12 cellular contexts compared by ENCODE assay signal in genomic region chr19:10764340-10764894, GRCh38. TPM values are rescaled to one million over a fixed set of nuclear protein-coding genes. Genes with fewer than 3 reads are reported as not detected.
DNase-seq lines count a peak whose midpoint lies in the region; ATAC-seq and TF ChIP-seq lines count a peak whose summit lies in the region.
"Had no signal": no experiment of that assay in that cellular context is flagged by ENCODE, and none has a peak within 500 bp of the region (broad histone marks: within the 10 kb centered on the region; RNA-seq: fewer than 3 reads in every experiment).

No MANE protein-coding gene starts in this region.

- H3K36me3 ChIP-seq in CD8-positive, alpha-beta T cell (ENCODE audit: insufficient read depth, low read length) = peaks cover 13% of the 10 kb centered on the region

- in situ Hi-C loops in G401 (cut with HindIII; ENCODE audit: low sequenced_read_pairs) = no loop called here

- CTCF ChIA-PET in CD8-positive, alpha-beta T cell (lab: Charles Lee) = no interaction called here

- H3K4me3 Mint-ChIP-seq in CD8-positive, alpha-beta T cell = no peak overlapping the region
- H3K4me3 Mint-ChIP-seq in IgD-negative memory B cell (peak overlapping the region in 3 of 4 donors; percentile 26 to 84 (median 65)), endothelial cell (ENCODE audit: unreplicated experiment) (no peak overlapping the region), nephron progenitor cell (no peak overlapping the region)
- H3K4me3 Mint-ChIP-seq: activated naive CD8-positive, alpha-beta T cell had no signal

- H3K27ac ChIP-seq in CD8-positive, alpha-beta T cell (ENCODE audit: low read depth, low read length) = no peak overlapping the region

- no peaks in the 10 kb centered on the region for H3K27me3 Mint-ChIP-seq in CD8-positive, alpha-beta T cell (ENCODE audit: low read depth)
- H3K27me3 Mint-ChIP-seq in IgD-negative memory B cell (peaks cover 1% of the 10 kb centered on the region), endothelial cell (ENCODE audit: unreplicated experiment) (peaks cover 9% of the 10 kb centered on the region), nephron progenitor cell (ENCODE audit: low read depth, poor library complexity) (no peaks in the 10 kb centered on the region)
- H3K27me3 Mint-ChIP-seq: activated naive CD8-positive, alpha-beta T cell had no signal

- TF ChIP-seq CTCF in CD8-positive, alpha-beta T cell (IDR thresholded peaks at IDR 0.05) = no peak
- TF ChIP-seq CTCF in endothelial cell (IDR thresholded peaks at IDR 0.05; ENCODE audit: unreplicated experiment) (no peak), nephron progenitor cell (IDR thresholded peaks at IDR 0.05) (no peak)

- H3K9me3 Mint-ChIP-seq in CD8-positive, alpha-beta T cell = no peaks in the 10 kb centered on the region
- H3K9me3 Mint-ChIP-seq in IgD-negative memory B cell = no peaks in the 10 kb centered on the region
- no peaks in the 10 kb centered on the region for H3K9me3 Mint-ChIP-seq in endothelial cell (ENCODE audit: unreplicated experiment)
- H3K9me3 Mint-ChIP-seq in nephron progenitor cell = no peaks in the 10 kb centered on the region

- no peaks in the 10 kb centered on the region for H3K9me3 ChIP-seq in CD8-positive, alpha-beta T cell (ENCODE audit: low read length)

- peak overlapping the region; percentile 92 for H3K27ac Mint-ChIP-seq in CD8-positive, alpha-beta T cell
- H3K27ac Mint-ChIP-seq in IgD-negative memory B cell = peak overlapping the region; percentile 23 to 68 (median 59)
- H3K27ac Mint-ChIP-seq in endothelial cell (ENCODE audit: unreplicated experiment) = peak overlapping the region; percentile 31
- H3K27ac Mint-ChIP-seq in nephron progenitor cell = peak overlapping the region; percentile 88

- intact Hi-C loops in CD8-positive, alpha-beta T cell (cut with DNase I, micrococcal nuclease) = no loop called here

- H3K36me3 Mint-ChIP-seq in CD8-positive, alpha-beta T cell = peaks cover 39% of the 10 kb centered on the region
- H3K36me3 Mint-ChIP-seq in IgD-negative memory B cell (no peaks in the 10 kb centered on the region), endothelial cell (ENCODE audit: low read depth, unreplicated experiment) (peaks cover 18% of the 10 kb centered on the region), nephron progenitor cell (ENCODE audit: low read depth) (peaks cover 11% of the 10 kb centered on the region)
- H3K36me3 Mint-ChIP-seq: activated naive CD8-positive, alpha-beta T cell had no signal

- POLR2A ChIA-PET in CD8-positive, alpha-beta T cell (lab: Charles Lee) = no interaction called here

- H3K4me1 ChIP-seq in CD8-positive, alpha-beta T cell (ENCODE audit: insufficient read depth, low read length) = peaks cover 50% of the 10 kb centered on the region

- H3K27me3 ChIP-seq in CD8-positive, alpha-beta T cell (ENCODE audit: insufficient read depth, low read length) = no peaks in the 10 kb centered on the region

- ATAC-seq in CD8-positive, alpha-beta T cell = no peak
- ATAC-seq in HG03521 (IDR thresholded peaks at IDR 0.05; ENCODE audit: unreplicated experiment) = no peak
- no peak for ATAC-seq in GM21723 (IDR thresholded peaks at IDR 0.05; ENCODE audit: unreplicated experiment)

- H3K4me3 ChIP-seq in CD8-positive, alpha-beta T cell (ENCODE audit: low read depth, low read length) = no peak overlapping the region

- no peak for DNase-seq in CD8-positive, alpha-beta T cell
- no peak for DNase-seq in endothelial cell (ENCODE audit: low spot score)
- DNase-seq in nephron progenitor cell = peak; percentile 33
- no peak for DNase-seq in putamen (ENCODE audit: low spot score)
- no peak for DNase-seq in G401 (ENCODE audit: low spot score)
- DNase-seq: KBM-7; stimulated activated CD4-positive, alpha-beta T cell treated with anti-CD3 and anti-CD28 coated beads, Interleukin-4, amount 100 ng/mL, for 1 hour; trophoblast cell had no signal

- peaks cover 68% of the 10 kb centered on the region for H3K4me1 Mint-ChIP-seq in CD8-positive, alpha-beta T cell (ENCODE audit: low read depth)
- peaks cover 18 to 54% (median 48%) of the 10 kb centered on the region in 3 donors for H3K4me1 Mint-ChIP-seq in IgD-negative memory B cell
- H3K4me1 Mint-ChIP-seq in endothelial cell (ENCODE audit: unreplicated experiment) = peaks cover 32% of the 10 kb centered on the region
- H3K4me1 Mint-ChIP-seq in nephron progenitor cell = peaks cover 39% of the 10 kb centered on the region

RNA-seq across cellular contexts. Expression of gene DNM2, which starts 46.5 kb away (rescaled TPM):
- total RNA-seq in CD8-positive, alpha-beta T cell = 100 to 1,000 TPM; 309 to 337 TPM
- 109 TPM for polyA plus RNA-seq in IgD-negative memory B cell
- 184 TPM for total RNA-seq in endothelial cell (ENCODE audit: unreplicated experiment)
- 90.2 and 121 TPM in 2 replicates for total RNA-seq in G401 (2014; rRNA removed; shearing (Covaris generic))

Comparison
In these comparisons a context has a peak if more than half of its experiments do, and no peak if none do; other contexts are left out.
1. H3K27ac Mint-ChIP-seq: peak in every context shown above with its lines; median percentile 92 in CD8-positive, alpha-beta T cell; 88 in nephron progenitor cell; 59 in IgD-negative memory B cell; 31 in endothelial cell.
2. H3K4me3 Mint-ChIP-seq: peak in IgD-negative memory B cell (3 of 4); none in CD8-positive, alpha-beta T cell (single experiment), endothelial cell (single experiment) and nephron progenitor cell (single experiment).